Comparison of ENCODE assay signal across 9 cellular contexts in the genomic region with DNA sequence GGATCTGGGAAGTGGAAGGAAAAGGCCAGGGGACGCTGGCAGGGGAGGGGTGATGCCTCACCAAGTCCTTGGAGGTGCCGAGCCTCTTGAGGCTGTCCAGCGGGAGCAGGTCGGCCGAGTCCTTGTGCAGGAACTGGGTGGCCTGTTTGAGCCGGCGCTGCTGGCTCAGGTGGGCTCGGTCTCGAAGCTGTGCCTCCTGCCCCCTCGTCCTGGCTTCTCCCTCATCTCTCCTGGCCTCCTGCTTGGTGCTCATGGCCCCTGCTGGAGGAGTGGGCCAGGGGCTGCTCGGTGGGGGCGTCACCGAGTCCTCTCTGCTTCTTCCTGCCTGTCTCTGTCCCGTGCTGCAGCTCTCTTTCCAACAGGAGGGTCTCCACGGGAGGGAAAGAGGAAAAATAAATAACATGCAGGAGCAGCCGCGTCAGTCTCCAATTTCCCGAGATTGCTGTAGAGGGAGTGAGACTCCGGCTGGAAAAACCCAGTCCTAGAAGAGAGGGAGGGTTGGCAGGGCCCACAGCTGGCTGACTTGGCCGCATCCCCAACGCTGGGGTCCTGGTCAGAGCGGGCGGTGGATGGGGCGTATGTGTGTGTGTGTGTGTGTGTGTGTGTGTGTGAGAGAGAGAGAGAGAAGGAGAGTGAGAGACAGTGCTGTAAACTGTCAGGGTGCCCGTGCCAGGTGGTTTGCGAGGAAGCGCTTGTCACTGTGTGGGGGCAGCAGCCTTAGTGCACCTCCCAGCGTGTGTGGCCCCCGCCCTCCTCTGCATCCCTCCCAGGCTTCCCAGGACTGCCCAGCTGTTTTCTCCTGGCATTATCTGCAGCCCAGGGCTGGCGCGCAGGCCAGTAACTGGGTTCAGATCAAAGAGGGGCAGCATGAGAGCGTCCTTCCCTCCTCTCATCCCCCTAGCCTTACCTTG. TPM values are rescaled to one million over a fixed set of nuclear protein-coding genes. Genes with fewer than 3 reads are reported as not detected.
DNase-seq lines count a peak whose midpoint lies in the region; FAIRE-seq and TF ChIP-seq lines count a peak whose summit lies in the region.
"Had no signal": no experiment of that assay in that cellular context is flagged by ENCODE, and none has a peak within 500 bp of the region (broad histone marks: within the 10 kb centered on the region; RNA-seq: fewer than 3 reads in every experiment).

A gene with protein sequence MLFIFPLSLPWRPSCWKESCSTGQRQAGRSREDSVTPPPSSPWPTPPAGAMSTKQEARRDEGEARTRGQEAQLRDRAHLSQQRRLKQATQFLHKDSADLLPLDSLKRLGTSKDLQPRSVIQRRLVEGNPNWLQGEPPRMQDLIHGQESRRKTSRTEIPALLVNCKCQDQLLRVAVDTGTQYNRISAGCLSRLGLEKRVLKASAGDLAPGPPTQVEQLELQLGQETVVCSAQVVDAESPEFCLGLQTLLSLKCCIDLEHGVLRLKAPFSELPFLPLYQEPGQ (minus strand): TSS at position 455 of the 911 bp plus-strand sequence. CDS start 52 bp downstream, at position 403.

- POLR2A ChIA-PET in MCF 10A (lab: Yijun Ruan, JAX): no interaction called here

- H3K9ac ChIP-seq in HUES48 (ENCODE audit: low read depth, low read length): no peak within 1 kb of the TSS

- H3K9me3 Mint-ChIP-seq in MCF 10A (ENCODE audit: unreplicated experiment): no peaks in the 10 kb centered on the region

- H3K4me2 ChIP-seq in hepatocyte: peak within 1 kb of the TSS; percentile 67

- H3K27me3 ChIP-seq in HUES48 (ENCODE audit: control insufficient read depth, insufficient read depth, low read length) (no peaks in the 10 kb centered on the region), hepatocyte (no peaks in the 10 kb centered on the region), sigmoid colon (peaks cover 0 to 29% (median 0%) of the 10 kb centered on the region in 3 donors)

- H3K4me3 ChIP-seq in HUES48 (ENCODE audit: low read depth, low read length) (peak within 1 kb of the TSS; percentile 28; the same call in 1 of the 2 replicates), hepatocyte (no peak within 1 kb of the TSS), sigmoid colon (peak within 1 kb of the TSS in 3 of 4 donors; percentile 28 to 30 (median 29))

- 37% methylated on average over 32 of the region's 32 CpGs for WGBS in hepatocyte (ENCODE audit: low lambda C conversion rate, missing lambda C conversion rate)
- WGBS in sigmoid colon, 2 donors: 18 to 30% methylated on average over 32 of the region's 32 CpGs

- H3K4me3 Mint-ChIP-seq in MCF 10A (ENCODE audit: unreplicated experiment): no peak within 1 kb of the TSS

- no peaks in the 10 kb centered on the region for H3K79me2 ChIP-seq in hepatocyte

- H3K9me3 ChIP-seq in HUES48 (ENCODE audit: control insufficient read depth, insufficient read depth, low read length) (no peaks in the 10 kb centered on the region), hepatocyte (ENCODE audit: low read depth) (no peaks in the 10 kb centered on the region), sigmoid colon (no peaks in the 10 kb centered on the region)

- no peak within 1 kb of the TSS for H2AFZ ChIP-seq in hepatocyte

- TF ChIP-seq CTCF in hepatocyte (IDR thresholded peaks at IDR 0.05; ENCODE audit: poor library complexity) (peak; percentile 35), sigmoid colon (IDR thresholded peaks at IDR 0.05) (peak in 1 of 4 experiments; percentile 8), MCF 10A (IDR thresholded peaks at IDR 0.05; ENCODE audit: unreplicated experiment) (no peak), D721Med (IDR thresholded peaks at IDR 0.05; ENCODE audit: insufficient read depth, missing control alignments) (no peak)

- BruUV-seq in MCF 10A (replicated peaks; lab: Mats Ljungman, UMichigan): no TSS peak

- H3K36me3 ChIP-seq in HUES48 (ENCODE audit: control insufficient read depth, insufficient read depth, low read length) (no peaks in the 10 kb centered on the region; the same call in none of the 2 replicates), hepatocyte (replicated peaks; ENCODE audit: insufficient read depth, low read depth) (no peaks in the 10 kb centered on the region), sigmoid colon (peaks cover 0 to 23% (median 9%) of the 10 kb centered on the region in 4 donors)

- H3K27ac Mint-ChIP-seq in MCF 10A (ENCODE audit: low read depth, unreplicated experiment): no peak within 1 kb of the TSS

- H3K4me1 Mint-ChIP-seq in MCF 10A (ENCODE audit: insufficient read depth, unreplicated experiment): no peaks in the 10 kb centered on the region

- no peak for TF ChIP-seq POLR2A in sigmoid colon (IDR thresholded peaks at IDR 0.05)

- no peak for TF ChIP-seq EP300 in sigmoid colon (IDR thresholded peaks at IDR 0.05)

- no peak within 1 kb of the TSS for H3K27ac ChIP-seq in HUES48 (ENCODE audit: low read depth, low read length)
- peak within 1 kb of the TSS; percentile 63 for H3K27ac ChIP-seq in hepatocyte
- peak within 1 kb of the TSS; percentile 14 to 23 (median 16) for H3K27ac ChIP-seq in sigmoid colon

- H3K4me1 ChIP-seq in HUES48 (ENCODE audit: control insufficient read depth, insufficient read depth, low read length): peaks cover 17% of the 10 kb centered on the region
- peaks cover 8% of the 10 kb centered on the region for H3K4me1 ChIP-seq in hepatocyte (ENCODE audit: insufficient read depth)
- peaks cover 0 to 18% (median 14%) of the 10 kb centered on the region in 4 donors for H3K4me1 ChIP-seq in sigmoid colon

- H3K9me2 ChIP-seq in hepatocyte (replicated peaks; ENCODE audit: insufficient read depth): no peaks in the 10 kb centered on the region

- H4K20me1 ChIP-seq in hepatocyte (ENCODE audit: insufficient read depth, poor library complexity, severe bottlenecking): no peaks in the 10 kb centered on the region

- CTCF ChIA-PET in MCF 10A (lab: Yijun Ruan, JAX): interaction anchor here (0.8 to 1.3 kb wide), 2 partner anchors 21 kb away, joined by 4 to 6 read pairs; no protein-coding TSS in a partner anchor

- DNase-seq in amygdala (lab: John Stamatoyannopoulos, UW): peak in 51 of 56 donors; percentile 14 to 79 (median 53)
- DNase-seq in hepatocyte (ENCODE audit: low spot score): peak; percentile 80
- no peak for DNase-seq in sigmoid colon
- DNase-seq in NAMALWA (ENCODE audit: low spot score): no peak
- no peak for DNase-seq in stimulated activated CD4-positive, alpha-beta T cell treated with anti-CD3 and anti-CD28 coated beads, Interleukin-4, amount 100 ng/mL, for 4 hours
- DNase-seq in MCF 10A (ENCODE audit: unreplicated experiment): no peak
- no peak for DNase-seq in D721Med (ENCODE audit: insufficient read length, low spot score)

- peaks cover 20% of the 10 kb centered on the region for H3K36me3 Mint-ChIP-seq in MCF 10A (ENCODE audit: insufficient read depth, unreplicated experiment)

- no peaks in the 10 kb centered on the region for H3K27me3 Mint-ChIP-seq in MCF 10A (ENCODE audit: insufficient read depth, unreplicated experiment)

- no peak for FAIRE-seq in D721Med (lab: Jason Lieb, UNC)
- FAIRE-seq: colon had no signal

- intact Hi-C loops in sigmoid colon (cut with DNase I) (no loop called here), MCF 10A (cut with micrococcal nuclease) (no loop called here)

RNA-seq across cellular contexts. Expression of the gene that starts here (rescaled TPM):
- not detected in 2 replicates for total RNA-seq in hepatocyte
- polyA plus RNA-seq in hepatocyte: 0.30 and 0.95 TPM in 2 replicates
- total RNA-seq in sigmoid colon: 1 to 10 TPM in 3 of 4 donors, under 1 TPM in 1; 0.33 to 10.0 (median 1.9) TPM
- 1 to 10 TPM in 1 of 3 donors, under 1 TPM in 1, not detected in 1; 0.60 to 1.5 TPM for polyA plus RNA-seq in sigmoid colon
- total RNA-seq in MCF 10A (2022): not detected in 2 replicates

Comparison
In these comparisons a context has a peak if more than half of its experiments do, and no peak if none do; other contexts are left out.
1. Peak in DNase-seq, H3K27ac ChIP-seq and H3K4me2 ChIP-seq in hepatocyte; RNA of the gene not detected or under 1 TPM.
2. DNase-seq: peak in amygdala (51 of 56); none in sigmoid colon (single experiment), NAMALWA (single experiment), stimulated activated CD4-positive, alpha-beta T cell treated with anti-CD3 and anti-CD28 coated beads, Interleukin-4, amount 100 ng/mL, for 4 hours (0 of 2), MCF 10A (single experiment) and D721Med (single experiment).